ENCODE assay signal across 14 cellular contexts in genomic region chr1:205170532-205171269, GRCh38.
"Had no signal": no experiment of that assay in that cellular context is flagged by ENCODE, and none has a peak within 500 bp of the region (broad histone marks: within the 10 kb centered on the region; RNA-seq: fewer than 3 reads in every experiment).

No MANE protein-coding gene starts in this region.

- H3K27me3 Mint-ChIP-seq: activated CD8-positive, alpha-beta memory T cell treated with anti-CD3 and anti-CD28 coated beads, Interleukin-2, amount 10 ng/mL, durations not matched to agents 7 days and 5 days had no signal

- H3K9me3 Mint-ChIP-seq: neural progenitor cell, WTC11 had no signal

- H3K4me3 ChIP-seq: gastroesophageal sphincter, neural progenitor cell, pancreas, transverse colon had no signal

- H3K27me3 ChIP-seq: gastroesophageal sphincter, neural progenitor cell, pancreas, transverse colon had no signal

- DNase-seq: activated CD4-positive, alpha-beta T cell treated with anti-CD3 and anti-CD28 coated beads for 48 hours; activated CD8-positive, alpha-beta memory T cell treated with anti-CD3 and anti-CD28 coated beads, Interleukin-2, amount 10 ng/mL, durations not matched to agents 7 days and 5 days; activated naive CD4-positive, alpha-beta T cell treated with Interleukin-2 at 50 U/mL for 16 hours; caudate nucleus; effector memory CD4-positive, alpha-beta T cell; pancreas; SHP77 treated with DMSO at 0.1 percent for 48 hours; substantia nigra; T-helper 9 cell; transverse colon had no signal

- H3K4me1 ChIP-seq: neural progenitor cell, pancreas had no signal

- H3K27ac Mint-ChIP-seq: neural progenitor cell, WTC11 had no signal

- H3K4me1 Mint-ChIP-seq: neural progenitor cell, WTC11 had no signal

- H3K9me3 ChIP-seq: gastroesophageal sphincter, pancreas, transverse colon had no signal

- H3K27ac ChIP-seq: epithelial cell of prostate, gastroesophageal sphincter, neural progenitor cell, pancreas, transverse colon had no signal

- ATAC-seq: gastroesophageal sphincter, pancreas, WTC11 had no signal

- H3K4me2 ChIP-seq: neural progenitor cell had no signal

- H3K4me3 Mint-ChIP-seq: activated CD8-positive, alpha-beta memory T cell treated with anti-CD3 and anti-CD28 coated beads, Interleukin-2, amount 10 ng/mL, durations not matched to agents 7 days and 5 days; neural progenitor cell; WTC11 had no signal

- H2AFZ ChIP-seq: neural progenitor cell had no signal

- H3K36me3 ChIP-seq: neural progenitor cell, pancreas had no signal

- H3K9ac ChIP-seq: neural progenitor cell had no signal
